ENCODE assay signal across 11 cellular contexts in the genomic region with DNA sequence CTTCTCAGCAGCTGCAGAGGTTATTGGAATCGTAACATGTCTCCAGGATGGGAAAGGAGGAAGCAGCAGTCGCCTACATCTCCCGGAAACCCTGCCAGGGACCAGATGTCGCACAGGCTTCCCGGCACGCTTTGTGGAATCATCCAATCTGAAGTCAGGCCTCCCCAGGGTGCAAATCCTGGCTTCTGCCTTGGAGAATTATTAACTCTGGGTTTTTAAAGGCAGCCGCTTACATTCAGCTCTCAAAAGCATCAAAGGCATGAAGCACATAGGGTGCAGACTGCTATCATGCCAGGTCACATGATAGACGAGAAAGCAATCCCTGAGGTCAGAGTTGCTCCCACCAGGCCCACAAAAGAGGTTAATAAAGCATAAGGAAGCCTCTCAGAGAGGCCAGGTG. TPM values are rescaled to one million over a fixed set of nuclear protein-coding genes. Genes with fewer than 3 reads are reported as not detected.
DNase-seq lines count a peak whose midpoint lies in the region; ATAC-seq, FAIRE-seq and TF ChIP-seq lines count a peak whose summit lies in the region.
"Not testable (repeated sequence)": the region's sequence is repeated elsewhere in the genome, so short reads cannot be mapped to it uniquely, and the experiment has no call there.
"Had no signal": no experiment of that assay in that cellular context is flagged by ENCODE, and none has a peak within 500 bp of the region (broad histone marks: within the 10 kb centered on the region; RNA-seq: fewer than 3 reads in every experiment).

No MANE protein-coding gene starts in this region.

- not testable (repeated sequence) for H3K27me3 ChIP-seq in WERI-Rb-1 (ENCODE audit: insufficient read depth, low read depth, severe bottlenecking); mesenchymal stem cell (ENCODE audit: control insufficient read depth in 1 of 2, insufficient read depth in 1 of 2, low read length in 2 of 2)

- H2AFZ ChIP-seq in mesenchymal stem cell (ENCODE audit: low read depth, low read length), result not testable (repeated sequence)

- H3K27ac ChIP-seq in WERI-Rb-1 (peak overlapping the region; percentile 43), mesenchymal stem cell (ENCODE audit: low read length, poor library complexity, severe bottlenecking) (peak overlapping the region; percentile 93)

- H3K18ac ChIP-seq in mesenchymal stem cell (ENCODE audit: low read depth in 1 of 2, low read length in 2 of 2), result not testable (repeated sequence)

- ATAC-seq in Right ventricle myocardium inferior, result not testable (repeated sequence)

- not testable (repeated sequence) for H3K36me3 ChIP-seq in WERI-Rb-1; mesenchymal stem cell (ENCODE audit: control insufficient read depth in 1 of 2, insufficient read depth in 2 of 2, low read depth in 1 of 2, low read length in 2 of 2)

- H3K14ac ChIP-seq in mesenchymal stem cell (ENCODE audit: low read length in 2 of 2), result not testable (repeated sequence)

- DNase-seq in DMS53 (lab: John Stamatoyannopoulos, UW) (peak; percentile 96), NCI-H524 (lab: John Stamatoyannopoulos, UW) (peak; percentile 27 to 79), WERI-Rb-1 (peak; percentile 75), Right ventricle myocardium inferior (ENCODE audit: missing footprints) (peak; percentile 73), posterior vena cava (ENCODE audit: low spot score) (peak; percentile 44)
- not testable (repeated sequence) for DNase-seq in mesenchymal stem cell

- H3K9ac ChIP-seq in mesenchymal stem cell (ENCODE audit: low read length), result not testable (repeated sequence)

- whole genome bisulfite sequencing in mesenchymal stem cell, result 45% methylated on average over 7 of the region's 8 CpGs

- not testable (repeated sequence) for H2AK5ac ChIP-seq in mesenchymal stem cell (ENCODE audit: low read length, severe bottlenecking)

- not testable (repeated sequence) for H2BK15ac ChIP-seq in mesenchymal stem cell (ENCODE audit: low read depth, poor library complexity, severe bottlenecking)

- H2BK5ac ChIP-seq in mesenchymal stem cell (ENCODE audit: low read depth, low read length, poor library complexity, severe bottlenecking), result not testable (repeated sequence)

- H4K91ac ChIP-seq in mesenchymal stem cell (ENCODE audit: low read length), result not testable (repeated sequence)

- not testable (repeated sequence) for H2BK120ac ChIP-seq in mesenchymal stem cell (ENCODE audit: low read depth, low read length)

- intact Hi-C loops in Right ventricle myocardium inferior (cut with DNase I); posterior vena cava (cut with DNase I): not testable (repeated sequence)

- peaks cover 10% of the 10 kb centered on the region for H3K9me3 ChIP-seq in WERI-Rb-1 (ENCODE audit: severe bottlenecking)
- not testable (repeated sequence) for H3K9me3 ChIP-seq in mesenchymal stem cell (ENCODE audit: control insufficient read depth, low read length)

- not testable (repeated sequence) for H3K79me1 ChIP-seq in mesenchymal stem cell (replicated peaks; ENCODE audit: low read length, poor library complexity, severe bottlenecking)

- H3K23ac ChIP-seq in mesenchymal stem cell (ENCODE audit: low read length in 2 of 2), result not testable (repeated sequence)

- H2BK12ac ChIP-seq in mesenchymal stem cell (ENCODE audit: low read length in 2 of 2), result not testable (repeated sequence)

- H3K4me1 ChIP-seq in mesenchymal stem cell (ENCODE audit: control insufficient read depth, insufficient read depth, low read depth, low read length), result peaks cover 36% of the 10 kb centered on the region

- TF ChIP-seq CTCF in WERI-Rb-1 (IDR thresholded peaks at IDR 0.05; ENCODE audit: low read depth, low read length), result not testable (repeated sequence)

- H3K4me3 ChIP-seq in WERI-Rb-1 (ENCODE audit: low read depth, low read length), result peak overlapping the region; percentile 6; the same call in 1 of the 2 replicates
- not testable (repeated sequence) for H3K4me3 ChIP-seq in mesenchymal stem cell (ENCODE audit: insufficient read depth in 1 of 2, low read depth in 1 of 2, low read length in 2 of 2)

- FAIRE-seq in islet of Langerhans (lab: Jason Lieb, UNC), result peak; percentile 98

- not testable (repeated sequence) for H3K4ac ChIP-seq in mesenchymal stem cell (ENCODE audit: low read depth in 1 of 2, low read length in 2 of 2)

- peak overlapping the region; percentile 27 for H3K4me2 ChIP-seq in mesenchymal stem cell (ENCODE audit: low read length, poor library complexity, severe bottlenecking)

- not testable (repeated sequence) for H4K8ac ChIP-seq in mesenchymal stem cell (ENCODE audit: low read length)

RNA-seq across cellular contexts. Expression of gene PTGES2, which starts 4.6 kb away (rescaled TPM):
- 158 TPM for total RNA-seq in Right ventricle myocardium inferior
- polyA plus RNA-seq in mesenchymal stem cell (2013, experiment 1 of 2), result 31.2 TPM
- 28.6 TPM for polyA plus RNA-seq in mesenchymal stem cell (2013, experiment 2 of 2)
- 10 to 100 TPM; 38.6 to 38.9 TPM for total RNA-seq in posterior vena cava

RNA-seq across cellular contexts. Expression of gene LCN2, which starts 17.1 kb away (rescaled TPM):
- not detected for total RNA-seq in Right ventricle myocardium inferior
- polyA plus RNA-seq in mesenchymal stem cell (2013, experiment 1 of 2), result not detected
- polyA plus RNA-seq in mesenchymal stem cell (2013, experiment 2 of 2), result not detected
- total RNA-seq in posterior vena cava, result under 1 TPM; 0.67 to 0.69 TPM
- total RNA-seq: CD4-positive, alpha-beta T cell; OCI-LY7; SJSA1 had no signal
- polyA plus RNA-seq: AG04450 had no signal

RNA-seq across cellular contexts. Expression of gene BBLN, which starts 27.9 kb away (rescaled TPM):
- total RNA-seq in Right ventricle myocardium inferior (36.1 TPM), posterior vena cava (10 to 100 TPM; 41.9 to 49.1 TPM)
- 68.0 TPM for polyA plus RNA-seq in mesenchymal stem cell (2013, experiment 1 of 2)
- polyA plus RNA-seq in mesenchymal stem cell (2013, experiment 2 of 2), result 68.2 TPM

RNA-seq across cellular contexts. Expression of gene CIZ1, which starts 59.2 kb away (rescaled TPM):
- total RNA-seq in Right ventricle myocardium inferior (69.3 TPM), posterior vena cava (10 to 100 TPM; 88.3 to 99.4 TPM)
- 148 TPM for polyA plus RNA-seq in mesenchymal stem cell (2013, experiment 1 of 2)
- polyA plus RNA-seq in mesenchymal stem cell (2013, experiment 2 of 2), result 145 TPM
